ENCODE assay signal across 9 cellular contexts in the genomic region with DNA sequence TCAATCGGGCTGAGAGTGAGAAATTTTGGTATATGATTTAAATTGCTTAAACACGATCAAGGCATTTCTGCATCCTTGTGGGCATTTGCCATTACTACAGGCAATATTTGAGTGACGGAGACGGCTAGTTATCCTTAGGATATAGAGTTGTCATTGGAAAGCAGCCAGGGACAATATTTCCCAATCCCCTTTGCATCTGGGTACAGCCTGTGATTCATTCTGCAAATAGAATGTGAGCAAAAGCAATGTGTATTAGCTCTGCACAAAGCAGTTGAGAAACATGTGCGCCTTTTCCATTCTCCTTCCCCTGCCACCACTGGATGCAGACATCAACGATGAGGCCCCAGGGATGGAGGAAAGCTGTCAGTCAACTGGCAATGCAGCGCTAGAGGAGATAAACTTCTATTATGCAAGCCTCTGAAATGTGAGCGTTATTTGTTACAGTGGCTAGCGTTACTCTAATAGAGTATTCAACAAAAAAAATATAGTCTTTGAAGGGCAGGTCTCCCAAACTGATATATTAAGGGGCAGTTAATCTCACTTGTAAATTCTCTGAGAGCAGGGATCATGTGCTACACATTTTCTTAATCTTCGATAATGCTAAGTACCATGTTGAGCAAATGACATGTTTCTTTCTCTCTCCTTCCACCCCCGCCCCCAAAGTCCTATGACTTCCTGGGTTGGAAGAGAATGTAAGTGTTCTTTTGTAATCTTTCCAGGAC. TPM values are rescaled to one million over a fixed set of nuclear protein-coding genes. Genes with fewer than 3 reads are reported as not detected.
DNase-seq lines count a peak whose midpoint lies in the region; ATAC-seq and TF ChIP-seq lines count a peak whose summit lies in the region.
"Had no signal": no experiment of that assay in that cellular context is flagged by ENCODE, and none has a peak within 500 bp of the region (broad histone marks: within the 10 kb centered on the region; RNA-seq: fewer than 3 reads in every experiment).

No MANE protein-coding gene starts in this region.

- H3K36me3 ChIP-seq in liver (ENCODE audit: control insufficient read depth in 4 of 4, insufficient read depth in 3 of 4, low read depth in 1 of 4, low read length in 3 of 4), result no peaks in the 10 kb centered on the region

- TF ChIP-seq POLR2A in GM18505 (IDR thresholded peaks at IDR 0.05; ENCODE audit: borderline replicate concordance, extremely low read depth, insufficient read depth, insufficient read length), result no peak

- peaks cover 0 to 4% of the 10 kb centered on the region in 2 donors for H3K36me3 Mint-ChIP-seq in stimulated activated naive B cell treated with anti-CD40 and anti-IgM and Interleukin-4, amounts not matched to agents 10 μg/mL and 1 μg/mL and 100 μg/mL, for 72 hours
- H3K36me3 Mint-ChIP-seq: brain had no signal

- H3K27ac Mint-ChIP-seq in stimulated activated naive B cell treated with anti-CD40 and anti-IgM and Interleukin-4, amounts not matched to agents 10 μg/mL and 1 μg/mL and 100 μg/mL, for 72 hours, result no peak overlapping the region

- no peak overlapping the region for H3K9ac ChIP-seq in liver (ENCODE audit: low read depth in 1 of 2, low read length in 2 of 2)

- peaks cover 31 to 36% of the 10 kb centered on the region in 2 donors for H3K4me1 Mint-ChIP-seq in stimulated activated naive B cell treated with anti-CD40 and anti-IgM and Interleukin-4, amounts not matched to agents 10 μg/mL and 1 μg/mL and 100 μg/mL, for 72 hours

- TF ChIP-seq CTCF in C4-2B (conservative IDR thresholded peaks at IDR 0.05) (peak; percentile 73), astrocyte of the spinal cord (IDR thresholded peaks at IDR 0.05; ENCODE audit: low read depth, low read length) (peak; percentile 48), liver (IDR thresholded peaks at IDR 0.05; ENCODE audit: low read depth, low read length, missing input control) (peak; percentile 66)

- in situ Hi-C loops in astrocyte of the spinal cord (cut with HindIII; ENCODE audit: low sequenced_read_pairs), result no loop called here

- no peak overlapping the region for H3K4me3 Mint-ChIP-seq in stimulated activated naive B cell treated with anti-CD40 and anti-IgM and Interleukin-4, amounts not matched to agents 10 μg/mL and 1 μg/mL and 100 μg/mL, for 72 hours

- H3K4me1 ChIP-seq in liver (ENCODE audit: control insufficient read depth in 4 of 4, insufficient read depth in 4 of 4, low read length in 3 of 4), result peaks cover 7 to 11% (median 9%) of the 10 kb centered on the region in 4 donors

- H3K27ac ChIP-seq in C4-2B, result peak overlapping the region; percentile 21; the same call in 1 of the 2 replicates
- peak overlapping the region; percentile 34 to 53 for H3K27ac ChIP-seq in liver (ENCODE audit: low read depth in 1 of 2, low read length in 2 of 2)

- H3K9me3 ChIP-seq in liver (ENCODE audit: control insufficient read depth in 4 of 4, low read length in 3 of 4), result no peaks in the 10 kb centered on the region

- no peaks in the 10 kb centered on the region for H3K27me3 ChIP-seq in liver (ENCODE audit: control insufficient read depth in 4 of 4, insufficient read depth in 4 of 4, low read length in 3 of 4)

- H3K27me3 Mint-ChIP-seq in stimulated activated naive B cell treated with anti-CD40 and anti-IgM and Interleukin-4, amounts not matched to agents 10 μg/mL and 1 μg/mL and 100 μg/mL, for 72 hours, result no peaks in the 10 kb centered on the region

- 35% methylated on average over 11 of the region's 11 CpGs for WGBS in liver

- DNase-seq in NCI-H1694 treated with DMSO at 0.1 percent for 48 hours (lab: John Stamatoyannopoulos, UW) (peak; percentile 19), astrocyte of the spinal cord (ENCODE audit: low read depth, low spot score) (peak; percentile 98)
- no peak for DNase-seq in activated CD4-positive, alpha-beta T cell treated with anti-CD3 and anti-CD28 coated beads for 1 hour
- no peak for DNase-seq in stimulated activated naive B cell treated with anti-CD40 and anti-IgM and Interleukin-4, amounts not matched to agents 10 μg/mL and 1 μg/mL and 100 μg/mL, for 72 hours

- H3K4me3 ChIP-seq in astrocyte of the spinal cord (ENCODE audit: low read depth, low read length) (no peak overlapping the region), liver (ENCODE audit: low read depth in 1 of 3, low read length in 3 of 3) (no peak overlapping the region)

- peaks cover 0 to 4% of the 10 kb centered on the region in 2 donors for H3K9me3 Mint-ChIP-seq in stimulated activated naive B cell treated with anti-CD40 and anti-IgM and Interleukin-4, amounts not matched to agents 10 μg/mL and 1 μg/mL and 100 μg/mL, for 72 hours

- TF ChIP-seq RAD21 in liver (IDR thresholded peaks at IDR 0.05), result peak; percentile 61 to 72

- ATAC-seq in GM18505 (IDR thresholded peaks at IDR 0.05; ENCODE audit: unreplicated experiment), result no peak
- no peak for ATAC-seq in stimulated activated naive B cell treated with anti-CD40 and anti-IgM and Interleukin-4, amounts not matched to agents 10 μg/mL and 1 μg/mL and 100 μg/mL, for 72 hours (replicated peaks)
- no peak for ATAC-seq in GM18868 (IDR thresholded peaks at IDR 0.05; ENCODE audit: unreplicated experiment)

TF ChIP-seq in liver, 16 proteins besides CTCF, POLR2A, EP300 and RAD21:
- TF ChIP-seq FOXA2 (IDR thresholded peaks at IDR 0.05), result peak; percentile 76
- TF ChIP-seq HNF4A (conservative IDR thresholded peaks at IDR 0.05), result peak; percentile 65 to 79
- TF ChIP-seq YY1 (IDR thresholded peaks at IDR 0.05), result peak; percentile 83
- peak; percentile 99 for TF ChIP-seq JUND (IDR thresholded peaks at IDR 0.05)
- peak; percentile 89 for TF ChIP-seq SP1 (IDR thresholded peaks at IDR 0.05)
- no peak for TF ChIP-seq NR2F2 (IDR thresholded peaks at IDR 0.05)
- TF ChIP-seq TAF1 (conservative IDR thresholded peaks at IDR 0.05), result no peak
- TF ChIP-seq, protein P1, sequence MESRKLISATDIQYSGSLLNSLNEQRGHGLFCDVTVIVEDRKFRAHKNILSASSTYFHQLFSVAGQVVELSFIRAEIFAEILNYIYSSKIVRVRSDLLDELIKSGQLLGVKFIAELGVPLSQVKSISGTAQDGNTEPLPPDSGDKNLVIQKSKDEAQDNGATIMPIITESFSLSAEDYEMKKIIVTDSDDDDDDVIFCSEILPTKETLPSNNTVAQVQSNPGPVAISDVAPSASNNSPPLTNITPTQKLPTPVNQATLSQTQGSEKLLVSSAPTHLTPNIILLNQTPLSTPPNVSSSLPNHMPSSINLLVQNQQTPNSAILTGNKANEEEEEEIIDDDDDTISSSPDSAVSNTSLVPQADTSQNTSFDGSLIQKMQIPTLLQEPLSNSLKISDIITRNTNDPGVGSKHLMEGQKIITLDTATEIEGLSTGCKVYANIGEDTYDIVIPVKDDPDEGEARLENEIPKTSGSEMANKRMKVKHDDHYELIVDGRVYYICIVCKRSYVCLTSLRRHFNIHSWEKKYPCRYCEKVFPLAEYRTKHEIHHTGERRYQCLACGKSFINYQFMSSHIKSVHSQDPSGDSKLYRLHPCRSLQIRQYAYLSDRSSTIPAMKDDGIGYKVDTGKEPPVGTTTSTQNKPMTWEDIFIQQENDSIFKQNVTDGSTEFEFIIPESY (IDR thresholded peaks at IDR 0.05), result peak; percentile 87
- TF ChIP-seq GABPA (IDR thresholded peaks at IDR 0.05 in 1 of 2, conservative IDR thresholded peaks at IDR 0.05 in 1 of 2), result no peak
- TF ChIP-seq EGR1 (IDR thresholded peaks at IDR 0.05; ENCODE audit: low read depth in 2 of 2), result peak in 1 of 2 donors; percentile 72
- TF ChIP-seq HNF4G (IDR thresholded peaks at IDR 0.05), result peak; percentile 57
- TF ChIP-seq ATF3 (IDR thresholded peaks at IDR 0.05), result peak; percentile 91
- TF ChIP-seq MAX (IDR thresholded peaks at IDR 0.05), result peak; percentile 97
- TF ChIP-seq RXRA (IDR thresholded peaks at IDR 0.05), result peak; percentile 72 to 91
- TF ChIP-seq REST (IDR thresholded peaks at IDR 0.05), result peak; percentile 70
- peak; percentile 84 for TF ChIP-seq FOXA1 (IDR thresholded peaks at IDR 0.05)
TF ChIP-seq in liver: peak in this region for 13.

RNA-seq across cellular contexts. Expression of gene NCOA3, which starts 37.1 kb away (rescaled TPM):
- total RNA-seq in liver, result 10 to 100 TPM; 12.6 to 18.2 TPM
- 1 to 10 TPM; 3.8 to 5.2 TPM for polyA plus RNA-seq in liver

Comparison
In these comparisons a context has a peak if more than half of its experiments do, and no peak if none do; other contexts are left out.
1. DNase-seq: peak in NCI-H1694 treated with DMSO at 0.1 percent for 48 hours (single experiment) and astrocyte of the spinal cord (single experiment); none in activated CD4-positive, alpha-beta T cell treated with anti-CD3 and anti-CD28 coated beads for 1 hour (single experiment) and stimulated activated naive B cell treated with anti-CD40 and anti-IgM and Interleukin-4, amounts not matched to agents 10 μg/mL and 1 μg/mL and 100 μg/mL, for 72 hours (single experiment).
2. Peak in every context shown above with its lines, with median percentiles within 50 percentile points of each other: CTCF ChIP-seq.